Comparison of ENCODE assay signal across 14 cellular contexts in genomic region chr6:156107514-156108150, GRCh38.
A peak's percentile ranks its signal among the peaks of the same experiment; 100 is the strongest.
DNase-seq lines count a peak whose midpoint lies in the region; ATAC-seq, FAIRE-seq and TF ChIP-seq lines count a peak whose summit lies in the region.
"Had no signal": no experiment of that assay in that cellular context is flagged by ENCODE, and none has a peak within 500 bp of the region (broad histone marks: within the 10 kb centered on the region; RNA-seq: fewer than 3 reads in every experiment).

No MANE protein-coding gene starts in this region.

- DNase-seq in NCI-H2171 (lab: John Stamatoyannopoulos, UW) (peak; percentile 81), prostate gland (ENCODE audit: low spot score) (peak; percentile 9), anterior cingulate cortex (lab: John Stamatoyannopoulos, UW) (no peak), H54 (ENCODE audit: insufficient read length, low spot score) (no peak), superior temporal gyrus (ENCODE audit: extremely low spot score) (no peak)
- DNase-seq in effector memory CD8-positive, alpha-beta T cell: no peak
- DNase-seq: activated CD4-positive, alpha-beta T cell treated with anti-CD3 and anti-CD28 coated beads for 4 hours; activated T-cell treated with anti-CD3 and anti-CD28 coated beads, Interleukin-2, amount 50 U/mL, for 24 hours; adrenal gland; heart left ventricle had no signal

- FAIRE-seq in H54 (lab: Jason Lieb, UNC): no peak

- ATAC-seq in HG03565 (IDR thresholded peaks at IDR 0.05; ENCODE audit: unreplicated experiment) (peak; percentile 56), HG02852 (IDR thresholded peaks at IDR 0.05; ENCODE audit: unreplicated experiment) (no peak)
- peak; percentile 66 for ATAC-seq in effector memory CD8-positive, alpha-beta T cell (replicated peaks)
- ATAC-seq: heart left ventricle, Panc1 had no signal

- no peaks in the 10 kb centered on the region for H3K9me3 ChIP-seq in prostate gland
- H3K9me3 ChIP-seq: adrenal gland, BLaER1, heart left ventricle had no signal

- no peaks in the 10 kb centered on the region for H3K36me3 ChIP-seq in prostate gland
- H3K36me3 ChIP-seq: adrenal gland, BLaER1, heart left ventricle had no signal

- H3K4me1 Mint-ChIP-seq in effector memory CD8-positive, alpha-beta T cell (ENCODE audit: low read depth in 2 of 2): peaks cover 0 to 2% of the 10 kb centered on the region in 2 donors

- no peaks in the 10 kb centered on the region for H3K4me1 ChIP-seq in prostate gland (replicated peaks)
- H3K4me1 ChIP-seq: adrenal gland, BLaER1, heart left ventricle had no signal

- TF ChIP-seq POLR2A in prostate gland (IDR thresholded peaks at IDR 0.05) (no peak), H54 (IDR thresholded peaks at IDR 0.05; ENCODE audit: low read depth, low read length) (no peak)

- no peak overlapping the region for H3K27ac ChIP-seq in prostate gland
- H3K27ac ChIP-seq: adrenal gland, BLaER1, heart left ventricle had no signal

- H3K4me3 ChIP-seq in prostate gland: no peak overlapping the region
- H3K4me3 ChIP-seq: adrenal gland, BLaER1, heart left ventricle had no signal

- H3K4me3 Mint-ChIP-seq in effector memory CD8-positive, alpha-beta T cell: no peak overlapping the region
- H3K4me3 Mint-ChIP-seq: activated T-cell treated with anti-CD3 and anti-CD28 coated beads, Interleukin-2, amount 50 U/mL, for 24 hours had no signal

- H3K27ac Mint-ChIP-seq in effector memory CD8-positive, alpha-beta T cell: no peak overlapping the region
- H3K27ac Mint-ChIP-seq: activated T-cell treated with anti-CD3 and anti-CD28 coated beads, Interleukin-2, amount 50 U/mL, for 24 hours had no signal

- no peak for TF ChIP-seq CTCF in prostate gland (IDR thresholded peaks at IDR 0.05)

- H3K9me3 Mint-ChIP-seq in effector memory CD8-positive, alpha-beta T cell: peaks cover 0 to 5% of the 10 kb centered on the region in 2 donors
- H3K9me3 Mint-ChIP-seq: activated T-cell treated with anti-CD3 and anti-CD28 coated beads, Interleukin-2, amount 50 U/mL, for 24 hours had no signal

- H3K36me3 Mint-ChIP-seq in effector memory CD8-positive, alpha-beta T cell (ENCODE audit: insufficient read depth): no peaks in the 10 kb centered on the region

- no peaks in the 10 kb centered on the region for H3K27me3 ChIP-seq in prostate gland (replicated peaks; ENCODE audit: insufficient read depth)
- H3K27me3 ChIP-seq: adrenal gland, BLaER1, heart left ventricle had no signal

- H3K27me3 Mint-ChIP-seq in effector memory CD8-positive, alpha-beta T cell: no peaks in the 10 kb centered on the region
- H3K27me3 Mint-ChIP-seq: activated T-cell treated with anti-CD3 and anti-CD28 coated beads, Interleukin-2, amount 50 U/mL, for 24 hours had no signal

- intact Hi-C loops in prostate gland (cut with DNase I): no loop called here

- WGBS in prostate gland: 24% methylated on average over 21 of the region's 21 CpGs

Comparison
In these comparisons a context has a peak if more than half of its experiments do, and no peak if none do; other contexts are left out.
1. DNase-seq: peak in NCI-H2171 (single experiment) and prostate gland (single experiment); none in effector memory CD8-positive, alpha-beta T cell (0 of 3), anterior cingulate cortex (0 of 58), H54 (single experiment) and superior temporal gyrus (single experiment).